Comparison of ENCODE assay signal across 10 cellular contexts in genomic region chr9:128245293-128246151, GRCh38. TPM values are rescaled to one million over a fixed set of nuclear protein-coding genes. Genes with fewer than 3 reads are reported as not detected.
DNase-seq lines count a peak whose midpoint lies in the region; ATAC-seq, FAIRE-seq and TF ChIP-seq lines count a peak whose summit lies in the region.
"Had no signal": no experiment of that assay in that cellular context is flagged by ENCODE, and none has a peak within 500 bp of the region (broad histone marks: within the 10 kb centered on the region; RNA-seq: fewer than 3 reads in every experiment).

No MANE protein-coding gene starts in this region.

- no peak overlapping the region for H3K4me2 ChIP-seq in Karpas-422 (ENCODE audit: low read depth, low read length, poor library complexity, severe bottlenecking)

- H3K36me3 ChIP-seq in Karpas-422 (ENCODE audit: insufficient read depth, low read length) (no peaks in the 10 kb centered on the region), kidney (ENCODE audit: control insufficient read depth in 1 of 2, insufficient read depth in 2 of 2, low read length in 2 of 2) (no peaks in the 10 kb centered on the region)
- H3K36me3 ChIP-seq in effector memory CD4-positive, alpha-beta T cell (ENCODE audit: control insufficient read depth, insufficient read depth, low read length): no peaks in the 10 kb centered on the region

- no peaks in the 10 kb centered on the region for H3K79me2 ChIP-seq in Karpas-422 (ENCODE audit: low read length)

- FAIRE-seq in kidney (lab: Jason Lieb, UNC): no peak

- no peaks in the 10 kb centered on the region for H3K27me3 ChIP-seq in Karpas-422 (ENCODE audit: low read length)
- H3K27me3 ChIP-seq in effector memory CD4-positive, alpha-beta T cell (replicated peaks; ENCODE audit: control insufficient read depth, insufficient read depth, low read length, poor library complexity, severe bottlenecking): peaks cover 23% of the 10 kb centered on the region

- CTCF ChIA-PET in AG04449 (lab: Yijun Ruan, JAX): interaction anchor here (1.4 to 2.6 kb wide), 2 partner anchors 10 to 14 kb away, joined by 3 to 37 read pairs; no protein-coding TSS in a partner anchor

- intact Hi-C loops in kidney (cut with DNase I): no loop called here

- no peaks in the 10 kb centered on the region for H4K20me1 ChIP-seq in Karpas-422 (ENCODE audit: insufficient read depth, low read depth, low read length)

- TF ChIP-seq CTCF in AG04449 (IDR thresholded peaks at IDR 0.05; ENCODE audit: insufficient read depth, low read length, missing control alignments) (no peak), cardiac fibroblast (IDR thresholded peaks at IDR 0.05; ENCODE audit: low read depth, low read length) (no peak), kidney (IDR thresholded peaks at IDR 0.05; ENCODE audit: borderline replicate concordance, extremely low read depth, insufficient read depth) (no peak)

- H3K9me3 Mint-ChIP-seq in activated T-helper 17 cell treated with anti-CD3 and anti-CD28 coated beads, Interleukin-2, amount 50 U/mL, for 72 hours: no peaks in the 10 kb centered on the region

- POLR2A ChIA-PET in AG04449 (lab: Yijun Ruan, JAX): interaction anchor here (0.9 to 1.4 kb wide), 5 partner anchors 9 to 38 kb away, joined by 3 to 7 read pairs (median 3); partner anchors contain the start of genes GOLGA2 and SWI5

- peaks cover 16% of the 10 kb centered on the region for H3K27me3 Mint-ChIP-seq in activated T-helper 17 cell treated with anti-CD3 and anti-CD28 coated beads, Interleukin-2, amount 50 U/mL, for 72 hours

- DNase-seq in AG04449 (ENCODE audit: low read depth, low spot score) (no peak), Karpas-422 (no peak), cardiac fibroblast (ENCODE audit: low read depth in 2 of 2) (peak; percentile 70 to 75), kidney (peak; percentile 79), SK-N-DZ (ENCODE audit: low spot score) (no peak), NCI-H1092 (lab: John Stamatoyannopoulos, UW) (no peak)
- no peak for DNase-seq in effector memory CD4-positive, alpha-beta T cell
- DNase-seq: SHP77 treated with DMSO at 0.1 percent for 48 hours; stimulated activated CD4-positive, alpha-beta T cell treated with anti-CD3 and anti-CD28 coated beads, Interleukin-1b, Interleukin-23, amount 100 ng/mL, for 48 hours had no signal

- H3K27ac ChIP-seq in Karpas-422 (ENCODE audit: low read length): no peak overlapping the region
- no peak overlapping the region for H3K27ac ChIP-seq in kidney (ENCODE audit: low read depth in 2 of 2, low read length in 2 of 2)
- no peak overlapping the region for H3K27ac ChIP-seq in effector memory CD4-positive, alpha-beta T cell (ENCODE audit: insufficient read depth, low read length, poor library complexity, severe bottlenecking)

- H3K4me1 Mint-ChIP-seq in activated T-helper 17 cell treated with anti-CD3 and anti-CD28 coated beads, Interleukin-2, amount 50 U/mL, for 72 hours: no peaks in the 10 kb centered on the region

- H3K4me3 ChIP-seq in AG04449 (ENCODE audit: low read depth, low read length): peak overlapping the region; percentile 12
- H3K4me3 ChIP-seq in Karpas-422 (ENCODE audit: low read length): no peak overlapping the region
- H3K4me3 ChIP-seq in cardiac fibroblast (replicated peaks in 1 of 2; ENCODE audit: low read depth in 2 of 2, low read length in 2 of 2): no peak overlapping the region
- H3K4me3 ChIP-seq in kidney (ENCODE audit: low read length in 2 of 2): no peak overlapping the region
- H3K4me3 ChIP-seq in effector memory CD4-positive, alpha-beta T cell (ENCODE audit: insufficient read depth, low read depth, low read length, poor library complexity, severe bottlenecking): no peak overlapping the region

- no peak overlapping the region for H3K27ac Mint-ChIP-seq in activated T-helper 17 cell treated with anti-CD3 and anti-CD28 coated beads, Interleukin-2, amount 50 U/mL, for 72 hours

- H3K9me3 ChIP-seq in Karpas-422 (ENCODE audit: low read length) (no peaks in the 10 kb centered on the region), kidney (ENCODE audit: control insufficient read depth in 1 of 2, low read length in 2 of 2) (no peaks in the 10 kb centered on the region)
- H3K9me3 ChIP-seq in effector memory CD4-positive, alpha-beta T cell (ENCODE audit: control insufficient read depth, low read length): no peaks in the 10 kb centered on the region

- no peaks in the 10 kb centered on the region for H3K9me2 ChIP-seq in Karpas-422 (replicated peaks; ENCODE audit: insufficient read depth, low read length)

- H3K4me1 ChIP-seq in Karpas-422 (ENCODE audit: low read length) (peaks cover 20% of the 10 kb centered on the region), kidney (ENCODE audit: control insufficient read depth in 1 of 2, insufficient read depth in 1 of 2, low read depth in 1 of 2, low read length in 2 of 2) (peaks cover 0 to 6% of the 10 kb centered on the region in 2 donors)
- peaks cover 6% of the 10 kb centered on the region for H3K4me1 ChIP-seq in effector memory CD4-positive, alpha-beta T cell (ENCODE audit: control insufficient read depth, insufficient read depth, low read length, poor library complexity, severe bottlenecking)

- H2AFZ ChIP-seq in Karpas-422 (ENCODE audit: low read length): no peak overlapping the region; the same call in 1 of the 2 replicates

- H3K4me3 Mint-ChIP-seq in activated T-helper 17 cell treated with anti-CD3 and anti-CD28 coated beads, Interleukin-2, amount 50 U/mL, for 72 hours: no peak overlapping the region

- ATAC-seq in activated T-helper 17 cell treated with anti-CD3 and anti-CD28 coated beads, Interleukin-2, amount 50 U/mL, for 72 hours (replicated peaks): no peak

- H3K36me3 Mint-ChIP-seq in activated T-helper 17 cell treated with anti-CD3 and anti-CD28 coated beads, Interleukin-2, amount 50 U/mL, for 72 hours (ENCODE audit: low read depth): no peaks in the 10 kb centered on the region

- H3K9ac ChIP-seq in Karpas-422 (ENCODE audit: low read length): peak overlapping the region; percentile 53; the same call in 1 of the 2 replicates
- no peak overlapping the region for H3K9ac ChIP-seq in kidney (ENCODE audit: low read length in 2 of 2)

RNA-seq across cellular contexts. Expression of gene GOLGA2, which starts 30.3 kb away (rescaled TPM):
- total RNA-seq in Karpas-422 (2014; rRNA removed; shearing (Covaris generic); ENCODE audit: low replicate concordance): 16.2 and 75.3 TPM in 2 replicates
- 79.7 TPM for total RNA-seq in kidney
- polyA plus RNA-seq in kidney (ENCODE audit: insufficient read depth, low read depth, low replicate concordance): 42.9 TPM
- polyA plus RNA-seq in SK-N-DZ (2014; cell fraction: cytosol; rRNA removed): 45.8 and 68.5 TPM in 2 replicates
- 38.2 and 44.9 TPM in 2 replicates for polyA plus RNA-seq in SK-N-DZ (2014; cell fraction: nucleus; rRNA removed)
- 10 to 100 TPM; 31.2 to 60.0 TPM for total RNA-seq in activated T-helper 17 cell treated with anti-CD3 and anti-CD28 coated beads, Interleukin-2, amount 50 U/mL, for 72 hours

RNA-seq across cellular contexts. Expression of gene SWI5, which starts 30.6 kb away (rescaled TPM):
- 34.5 and 37.6 TPM in 2 replicates for total RNA-seq in Karpas-422 (2014; rRNA removed; shearing (Covaris generic); ENCODE audit: low replicate concordance)
- total RNA-seq in kidney: 20.3 TPM
- 67.8 TPM for polyA plus RNA-seq in kidney (ENCODE audit: insufficient read depth, low read depth, low replicate concordance)
- polyA plus RNA-seq in SK-N-DZ (2014; cell fraction: cytosol; rRNA removed): 34.5 and 36.4 TPM in 2 replicates
- 10.9 and 28.7 TPM in 2 replicates for polyA plus RNA-seq in SK-N-DZ (2014; cell fraction: nucleus; rRNA removed)
- 10 to 100 TPM; 12.1 to 14.9 TPM for total RNA-seq in activated T-helper 17 cell treated with anti-CD3 and anti-CD28 coated beads, Interleukin-2, amount 50 U/mL, for 72 hours

RNA-seq across cellular contexts. Expression of gene DNM1, which starts 42.3 kb away (rescaled TPM):
- total RNA-seq in Karpas-422 (2014; rRNA removed; shearing (Covaris generic); ENCODE audit: low replicate concordance): 0.65 and 5.0 TPM in 2 replicates
- total RNA-seq in kidney: 22.6 TPM
- polyA plus RNA-seq in kidney (ENCODE audit: insufficient read depth, low read depth, low replicate concordance): 7.3 TPM
- 19.7 and 30.2 TPM in 2 replicates for polyA plus RNA-seq in SK-N-DZ (2014; cell fraction: cytosol; rRNA removed)
- 85.2 and 188 TPM in 2 replicates for polyA plus RNA-seq in SK-N-DZ (2014; cell fraction: nucleus; rRNA removed)
- 1 to 10 TPM in 1 of 2 donors, under 1 TPM in 1; 0.84 to 9.2 TPM for total RNA-seq in activated T-helper 17 cell treated with anti-CD3 and anti-CD28 coated beads, Interleukin-2, amount 50 U/mL, for 72 hours

RNA-seq across cellular contexts. Expression of gene CIZ1, which starts 54.1 kb away (rescaled TPM):
- total RNA-seq in Karpas-422 (2014; rRNA removed; shearing (Covaris generic); ENCODE audit: low replicate concordance): 62.7 and 84.0 TPM in 2 replicates
- total RNA-seq in kidney: 89.9 TPM
- 48.1 TPM for polyA plus RNA-seq in kidney (ENCODE audit: insufficient read depth, low read depth, low replicate concordance)
- polyA plus RNA-seq in SK-N-DZ (2014; cell fraction: cytosol; rRNA removed): 41.4 and 47.5 TPM in 2 replicates
- 91.0 and 97.3 TPM in 2 replicates for polyA plus RNA-seq in SK-N-DZ (2014; cell fraction: nucleus; rRNA removed)
- total RNA-seq in activated T-helper 17 cell treated with anti-CD3 and anti-CD28 coated beads, Interleukin-2, amount 50 U/mL, for 72 hours: 100 to 1,000 TPM; 113 to 123 TPM

Comparison
In these comparisons a context has a peak if more than half of its experiments do, and no peak if none do; other contexts are left out.
1. DNase-seq: peak in cardiac fibroblast (2 of 2) and kidney (single experiment); none in AG04449 (single experiment), Karpas-422 (single experiment), SK-N-DZ (single experiment), NCI-H1092 (single experiment) and effector memory CD4-positive, alpha-beta T cell (0 of 3).